1 cellular context compared by ENCODE assay signal in genomic region chr15:89524184-89524583, GRCh38.
TF ChIP-seq lines count a peak whose summit lies in the region.

No MANE protein-coding gene starts in this region.

TF ChIP-seq in GM12878, 131 proteins besides CTCF, POLR2A, EP300 and RAD21:
- TF ChIP-seq, protein P1, sequence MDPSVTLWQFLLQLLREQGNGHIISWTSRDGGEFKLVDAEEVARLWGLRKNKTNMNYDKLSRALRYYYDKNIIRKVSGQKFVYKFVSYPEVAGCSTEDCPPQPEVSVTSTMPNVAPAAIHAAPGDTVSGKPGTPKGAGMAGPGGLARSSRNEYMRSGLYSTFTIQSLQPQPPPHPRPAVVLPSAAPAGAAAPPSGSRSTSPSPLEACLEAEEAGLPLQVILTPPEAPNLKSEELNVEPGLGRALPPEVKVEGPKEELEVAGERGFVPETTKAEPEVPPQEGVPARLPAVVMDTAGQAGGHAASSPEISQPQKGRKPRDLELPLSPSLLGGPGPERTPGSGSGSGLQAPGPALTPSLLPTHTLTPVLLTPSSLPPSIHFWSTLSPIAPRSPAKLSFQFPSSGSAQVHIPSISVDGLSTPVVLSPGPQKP (IDR thresholded peaks at IDR 0.05; ENCODE audit: low read depth, low read length): no peak
- TF ChIP-seq CREM (IDR thresholded peaks at IDR 0.05; ENCODE audit: low read depth): no peak
- no peak for TF ChIP-seq MEF2A (IDR thresholded peaks at IDR 0.05; ENCODE audit: insufficient read depth, low read depth, low read length)
- 0 out of 2 replicates have a peak, but pooled peaks have one; percentile 41 for TF ChIP-seq EED (IDR thresholded peaks at IDR 0.05; ENCODE audit: low read depth)
- no peak for TF ChIP-seq KAT2A (conservative IDR thresholded peaks at IDR 0.05; ENCODE audit: control insufficient read depth, low read depth, low read length)
- TF ChIP-seq ATF7 (IDR thresholded peaks at IDR 0.05; ENCODE audit: low read depth): no peak
- no peak for TF ChIP-seq MEF2B (IDR thresholded peaks at IDR 0.05; ENCODE audit: partially characterized antibody, poor library complexity, severe bottlenecking)
- TF ChIP-seq SIX5 (IDR thresholded peaks at IDR 0.05; ENCODE audit: low read depth, low read length, severe bottlenecking): no peak
- TF ChIP-seq RELB (IDR thresholded peaks at IDR 0.05; ENCODE audit: low read depth): no peak
- TF ChIP-seq SMC3 (IDR thresholded peaks at IDR 0.05; ENCODE audit: borderline replicate concordance, low read length): no peak
- no peak for TF ChIP-seq RUNX3 (IDR thresholded peaks at IDR 0.05; ENCODE audit: low read length)
- TF ChIP-seq SUPT20H (IDR thresholded peaks at IDR 0.05; ENCODE audit: borderline replicate concordance, control insufficient read depth, low read depth, low read length): no peak
- peak in 1 of 2 experiments; percentile 41; a peak in 1 of 4 replicates for TF ChIP-seq IKZF2 (IDR thresholded peaks at IDR 0.05)
- no peak for TF ChIP-seq CHD2 (IDR thresholded peaks at IDR 0.05; ENCODE audit: borderline replicate concordance, low read depth, low read length)
- TF ChIP-seq CREB1 (IDR thresholded peaks at IDR 0.05; ENCODE audit: low read depth): no peak
- no peak for TF ChIP-seq CBX5 (IDR thresholded peaks at IDR 0.05; ENCODE audit: low read depth)
- TF ChIP-seq TARDBP (IDR thresholded peaks at IDR 0.05; ENCODE audit: borderline replicate concordance): no peak
- no peak for TF ChIP-seq NRF1 (conservative IDR thresholded peaks at IDR 0.05; ENCODE audit: low read depth, low read length)
- no peak for TF ChIP-seq TCF12 (IDR thresholded peaks at IDR 0.05; ENCODE audit: low read depth, low read length)
- TF ChIP-seq CHD1 (IDR thresholded peaks at IDR 0.05; ENCODE audit: low read depth, low read length): no peak
- TF ChIP-seq, protein P2, sequence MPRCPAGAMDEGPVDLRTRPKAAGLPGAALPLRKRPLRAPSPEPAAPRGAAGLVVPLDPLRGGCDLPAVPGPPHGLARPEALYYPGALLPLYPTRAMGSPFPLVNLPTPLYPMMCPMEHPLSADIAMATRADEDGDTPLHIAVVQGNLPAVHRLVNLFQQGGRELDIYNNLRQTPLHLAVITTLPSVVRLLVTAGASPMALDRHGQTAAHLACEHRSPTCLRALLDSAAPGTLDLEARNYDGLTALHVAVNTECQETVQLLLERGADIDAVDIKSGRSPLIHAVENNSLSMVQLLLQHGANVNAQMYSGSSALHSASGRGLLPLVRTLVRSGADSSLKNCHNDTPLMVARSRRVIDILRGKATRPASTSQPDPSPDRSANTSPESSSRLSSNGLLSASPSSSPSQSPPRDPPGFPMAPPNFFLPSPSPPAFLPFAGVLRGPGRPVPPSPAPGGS (IDR thresholded peaks at IDR 0.05; ENCODE audit: borderline replicate concordance, insufficient read depth, low read depth, low read length, poor library complexity, severe bottlenecking): no peak
- TF ChIP-seq BCL11A (IDR thresholded peaks at IDR 0.05; ENCODE audit: low read depth, low read length): no peak
- TF ChIP-seq ZNF592 (IDR thresholded peaks at IDR 0.05): no peak
- TF ChIP-seq ZNF274 (IDR thresholded peaks at IDR 0.05; ENCODE audit: insufficient read depth, insufficient read length): no peak
- no peak for TF ChIP-seq PAX5 (IDR thresholded peaks at IDR 0.05; ENCODE audit: borderline replicate concordance, low read depth, low read length)
- TF ChIP-seq, protein P3, sequence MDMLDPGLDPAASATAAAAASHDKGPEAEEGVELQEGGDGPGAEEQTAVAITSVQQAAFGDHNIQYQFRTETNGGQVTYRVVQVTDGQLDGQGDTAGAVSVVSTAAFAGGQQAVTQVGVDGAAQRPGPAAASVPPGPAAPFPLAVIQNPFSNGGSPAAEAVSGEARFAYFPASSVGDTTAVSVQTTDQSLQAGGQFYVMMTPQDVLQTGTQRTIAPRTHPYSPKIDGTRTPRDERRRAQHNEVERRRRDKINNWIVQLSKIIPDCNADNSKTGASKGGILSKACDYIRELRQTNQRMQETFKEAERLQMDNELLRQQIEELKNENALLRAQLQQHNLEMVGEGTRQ (IDR thresholded peaks at IDR 0.05; ENCODE audit: borderline replicate concordance, low read depth, low read length): no peak
- TF ChIP-seq ZNF207 (IDR thresholded peaks at IDR 0.05; ENCODE audit: borderline replicate concordance): no peak
- TF ChIP-seq CBFB (IDR thresholded peaks at IDR 0.05; ENCODE audit: low read depth): no peak
- 0 out of 2 replicates have a peak, but pooled peaks have one; percentile 15 for TF ChIP-seq IKZF1 (conservative IDR thresholded peaks at IDR 0.05)
- peak; percentile 38 for TF ChIP-seq JUNB (IDR thresholded peaks at IDR 0.05)
TF ChIP-seq in GM12878: peak in this region for 4.
